ENCODE assay signal across 24 cellular contexts in genomic region chr6:105893741-105894140, GRCh38.
"Had no signal": no experiment of that assay in that cellular context is flagged by ENCODE, and none has a peak within 500 bp of the region (broad histone marks: within the 10 kb centered on the region; RNA-seq: fewer than 3 reads in every experiment).

No MANE protein-coding gene starts in this region.

- DNase-seq: activated CD4-positive, alpha-beta T cell treated with anti-CD3 and anti-CD28 coated beads for 1 hour; activated CD8-positive, alpha-beta memory T cell treated with anti-CD3 and anti-CD28 coated beads, Interleukin-2, amount 10 ng/mL, durations not matched to agents 7 days and 5 days; activated CD8-positive, alpha-beta T cell treated with anti-CD3 and anti-CD28 coated beads, Interleukin-2, amount 10 ng/mL, durations not matched to agents 7 days and 5 days; activated naive CD8-positive, alpha-beta T cell treated with anti-CD3 and anti-CD28 coated beads, Interleukin-2, amount 50 U/mL, for 24 hours; activated T-cell treated with anti-CD3 and anti-CD28 coated beads, Interleukin-2, amount 50 U/mL, for 48 hours; endodermal cell; foreskin keratinocyte; heart left ventricle; mesendoderm; right lobe of liver; stimulated activated CD4-positive, alpha-beta T cell treated with anti-CD3 and anti-CD28 coated beads, Interleukin-2, amount 100 ng/mL, for 48 hours; stimulated activated naive CD4-positive, alpha-beta T cell treated with Interleukin-2 at 50 U/mL for 16 hours; T1000; uterus had no signal

- H3K36me3 ChIP-seq: heart left ventricle, right lobe of liver, thoracic aorta, uterus had no signal

- H3K4me3 ChIP-seq: heart left ventricle, lung, right lobe of liver, thoracic aorta, uterus had no signal

- H3K27me3 ChIP-seq: foreskin keratinocyte, heart left ventricle, right lobe of liver, uterus had no signal

- H3K4me1 ChIP-seq: uterus had no signal

- H3K27ac ChIP-seq: foreskin keratinocyte, heart left ventricle, right lobe of liver, thoracic aorta, uterus had no signal

- H3K9me3 ChIP-seq: right lobe of liver, thoracic aorta, uterus had no signal

- H3K27me3 Mint-ChIP-seq: activated CD8-positive, alpha-beta memory T cell treated with anti-CD3 and anti-CD28 coated beads, Interleukin-2, amount 10 ng/mL, durations not matched to agents 7 days and 5 days; activated naive CD4-positive, alpha-beta T cell treated with anti-CD3 and anti-CD28 coated beads, Interleukin-2, amount 50 U/mL, for 24 hours; central memory CD8-positive, alpha-beta T cell; dendritic cell treated with granulocyte-macrophage colony-stimulating factor and Interleukin-4, amounts not matched to agents 40 ng/mL and 50 ng/mL, for 4 days; progenitor cell of endocrine pancreas; type B pancreatic cell had no signal

- H3K4me1 Mint-ChIP-seq: activated naive CD4-positive, alpha-beta T cell treated with anti-CD3 and anti-CD28 coated beads, Interleukin-2, amount 50 U/mL, for 24 hours; central memory CD8-positive, alpha-beta T cell; nephron had no signal

- H3K36me3 Mint-ChIP-seq: activated naive CD4-positive, alpha-beta T cell treated with anti-CD3 and anti-CD28 coated beads, Interleukin-2, amount 50 U/mL, for 24 hours; type B pancreatic cell had no signal

- H3K4me3 Mint-ChIP-seq: activated CD8-positive, alpha-beta memory T cell treated with anti-CD3 and anti-CD28 coated beads, Interleukin-2, amount 10 ng/mL, durations not matched to agents 7 days and 5 days; activated CD8-positive, alpha-beta T cell treated with anti-CD3 and anti-CD28 coated beads, Interleukin-2, amount 10 ng/mL, durations not matched to agents 7 days and 5 days; activated naive CD4-positive, alpha-beta T cell treated with anti-CD3 and anti-CD28 coated beads, Interleukin-2, amount 50 U/mL, for 24 hours; activated naive CD8-positive, alpha-beta T cell treated with anti-CD3 and anti-CD28 coated beads, Interleukin-2, amount 50 U/mL, for 24 hours; central memory CD8-positive, alpha-beta T cell; dendritic cell treated with granulocyte-macrophage colony-stimulating factor and Interleukin-4, amounts not matched to agents 40 ng/mL and 50 ng/mL, for 4 days; endodermal cell; nephron; type B pancreatic cell had no signal

- ATAC-seq: activated CD8-positive, alpha-beta memory T cell treated with anti-CD3 and anti-CD28 coated beads, Interleukin-2, amount 10 ng/mL, durations not matched to agents 7 days and 5 days; activated CD8-positive, alpha-beta T cell treated with anti-CD3 and anti-CD28 coated beads, Interleukin-2, amount 10 ng/mL, durations not matched to agents 7 days and 5 days; left lobe of liver had no signal

- H3K27ac Mint-ChIP-seq: activated CD8-positive, alpha-beta memory T cell treated with anti-CD3 and anti-CD28 coated beads, Interleukin-2, amount 10 ng/mL, durations not matched to agents 7 days and 5 days; activated CD8-positive, alpha-beta T cell treated with anti-CD3 and anti-CD28 coated beads, Interleukin-2, amount 10 ng/mL, durations not matched to agents 7 days and 5 days; activated naive CD4-positive, alpha-beta T cell treated with anti-CD3 and anti-CD28 coated beads, Interleukin-2, amount 50 U/mL, for 24 hours; activated naive CD8-positive, alpha-beta T cell treated with anti-CD3 and anti-CD28 coated beads, Interleukin-2, amount 50 U/mL, for 24 hours; activated T-helper 2 cell treated with anti-CD3 and anti-CD28 coated beads, Interferon-gamma antibody, Interleukin-2, Interleukin-4, amounts not matched to agents 10 μg/mL and 5 μg/mL and 100 μg/mL, durations not matched to agents 14 hours and 24 hours and 36 hours; endodermal cell; nephron; progenitor cell of endocrine pancreas; type B pancreatic cell had no signal

- H3K9me3 Mint-ChIP-seq: activated naive CD4-positive, alpha-beta T cell treated with anti-CD3 and anti-CD28 coated beads, Interleukin-2, amount 50 U/mL, for 24 hours; activated naive CD8-positive, alpha-beta T cell treated with anti-CD3 and anti-CD28 coated beads, Interleukin-2, amount 50 U/mL, for 24 hours; central memory CD8-positive, alpha-beta T cell had no signal
